In genomic region chr6:154731296-154732218, GRCh38 we compare ENCODE assay signal across 10 cellular contexts. TPM values are rescaled to one million over a fixed set of nuclear protein-coding genes. Genes with fewer than 3 reads are reported as not detected.
DNase-seq lines count a peak whose midpoint lies in the region; ATAC-seq and TF ChIP-seq lines count a peak whose summit lies in the region.
"Had no signal": no experiment of that assay in that cellular context is flagged by ENCODE, and none has a peak within 500 bp of the region (broad histone marks: within the 10 kb centered on the region; RNA-seq: fewer than 3 reads in every experiment).

No MANE protein-coding gene starts in this region.

- H3K4me1 ChIP-seq in esophagus muscularis mucosa = peaks cover 31 to 36% (median 34%) of the 10 kb centered on the region in 4 donors

- no peak for TF ChIP-seq EP300 in esophagus muscularis mucosa (IDR thresholded peaks at IDR 0.05)

- peaks cover 4% of the 10 kb centered on the region for H3K36me3 Mint-ChIP-seq in activated naive CD4-positive, alpha-beta T cell treated with anti-CD3 and anti-CD28 coated beads for 36 hours (ENCODE audit: low read depth)
- H3K36me3 Mint-ChIP-seq in T-helper 17 cell (ENCODE audit: low read depth) = no peaks in the 10 kb centered on the region
- H3K36me3 Mint-ChIP-seq in stimulated activated naive B cell treated with anti-CD40 and anti-IgM and Interleukin-4, amounts not matched to agents 10 μg/mL and 1 μg/mL and 100 μg/mL, for 72 hours = peaks cover 8 to 10% of the 10 kb centered on the region in 2 donors

- peaks cover 28% of the 10 kb centered on the region for H3K4me1 Mint-ChIP-seq in activated naive CD4-positive, alpha-beta T cell treated with anti-CD3 and anti-CD28 coated beads for 36 hours (ENCODE audit: low read depth)
- H3K4me1 Mint-ChIP-seq in T-helper 17 cell = peaks cover 16% of the 10 kb centered on the region
- peaks cover 17 to 32% of the 10 kb centered on the region in 2 donors for H3K4me1 Mint-ChIP-seq in stimulated activated naive B cell treated with anti-CD40 and anti-IgM and Interleukin-4, amounts not matched to agents 10 μg/mL and 1 μg/mL and 100 μg/mL, for 72 hours

- peak overlapping the region; percentile 34 to 99 (median 97) for H3K27ac ChIP-seq in esophagus muscularis mucosa (replicated peaks in 1 of 4)

- peak overlapping the region in 1 of 4 donors; percentile 97 for H3K4me3 ChIP-seq in esophagus muscularis mucosa

- intact Hi-C loops in activated naive CD4-positive, alpha-beta T cell treated with anti-CD3 and anti-CD28 coated beads for 36 hours (cut with micrococcal nuclease) = loop anchor here (2.0 to 5.0 kb wide), 5 partner anchors 47 to 687 kb away; no protein-coding TSS in a partner anchor
- intact Hi-C loops in esophagus muscularis mucosa (cut with DNase I) = loop anchor here (2.0 to 5.0 kb wide), 2 partner anchors 54 to 73 kb away; no protein-coding TSS in a partner anchor

- H3K9me3 ChIP-seq in T-helper 17 cell (ENCODE audit: control insufficient read depth, low read length, poor library complexity, severe bottlenecking) (no peaks in the 10 kb centered on the region), esophagus muscularis mucosa (no peaks in the 10 kb centered on the region)
- H3K9me3 ChIP-seq: tibial nerve had no signal

- H3K36me3 ChIP-seq in esophagus muscularis mucosa = no peaks in the 10 kb centered on the region
- H3K36me3 ChIP-seq: tibial nerve had no signal

- no peaks in the 10 kb centered on the region for H3K9me3 Mint-ChIP-seq in activated naive CD4-positive, alpha-beta T cell treated with anti-CD3 and anti-CD28 coated beads for 36 hours
- no peaks in the 10 kb centered on the region for H3K9me3 Mint-ChIP-seq in stimulated activated naive B cell treated with anti-CD40 and anti-IgM and Interleukin-4, amounts not matched to agents 10 μg/mL and 1 μg/mL and 100 μg/mL, for 72 hours

- peak overlapping the region; percentile 46 for H3K4me3 Mint-ChIP-seq in activated naive CD4-positive, alpha-beta T cell treated with anti-CD3 and anti-CD28 coated beads for 36 hours
- H3K4me3 Mint-ChIP-seq in T-helper 17 cell = peak overlapping the region; percentile 68
- H3K4me3 Mint-ChIP-seq in stimulated activated naive B cell treated with anti-CD40 and anti-IgM and Interleukin-4, amounts not matched to agents 10 μg/mL and 1 μg/mL and 100 μg/mL, for 72 hours = peak overlapping the region; percentile 22 to 67

- H3K27ac Mint-ChIP-seq in activated naive CD4-positive, alpha-beta T cell treated with anti-CD3 and anti-CD28 coated beads for 36 hours = peak overlapping the region; percentile 4
- peak overlapping the region; percentile 94 for H3K27ac Mint-ChIP-seq in T-helper 17 cell
- no peak overlapping the region for H3K27ac Mint-ChIP-seq in stimulated activated naive B cell treated with anti-CD40 and anti-IgM and Interleukin-4, amounts not matched to agents 10 μg/mL and 1 μg/mL and 100 μg/mL, for 72 hours

- no peak for DNase-seq in activated naive CD4-positive, alpha-beta T cell treated with anti-CD3 and anti-CD28 coated beads for 36 hours
- no peak for DNase-seq in activated naive CD4-positive, alpha-beta T cell (lab: John Stamatoyannopoulos, UW)
- no peak for DNase-seq in T-helper 17 cell
- no peak for DNase-seq in esophagus muscularis mucosa (ENCODE audit: extremely low spot score)
- DNase-seq in stimulated activated naive B cell treated with anti-CD40 and anti-IgM and Interleukin-4, amounts not matched to agents 10 μg/mL and 1 μg/mL and 100 μg/mL, for 72 hours = no peak
- DNase-seq in dedifferentiated amniotic fluid mesenchymal stem cell (ENCODE audit: extremely low spot score) = no peak
- DNase-seq: COR-L47 had no signal

- no peak for TF ChIP-seq CTCF in esophagus muscularis mucosa (IDR thresholded peaks at IDR 0.05)

- no peak for ATAC-seq in T-helper 17 cell
- no peak for ATAC-seq in stimulated activated naive B cell treated with anti-CD40 and anti-IgM and Interleukin-4, amounts not matched to agents 10 μg/mL and 1 μg/mL and 100 μg/mL, for 72 hours (replicated peaks)
- ATAC-seq in GM21528 (IDR thresholded peaks at IDR 0.05; ENCODE audit: low FRiP score, unreplicated experiment) = no peak
- no peak for ATAC-seq in HG02852 (IDR thresholded peaks at IDR 0.05; ENCODE audit: unreplicated experiment)

- WGBS in esophagus muscularis mucosa = 95% methylated on average over 24 of the region's 24 CpGs

- H3K27me3 ChIP-seq in esophagus muscularis mucosa = no peaks in the 10 kb centered on the region
- H3K27me3 ChIP-seq: tibial nerve had no signal

- CTCF ChIA-PET in activated naive CD4-positive, alpha-beta T cell treated with anti-CD3 and anti-CD28 coated beads for 36 hours (lab: Charles Lee) = interaction anchor here (0.6 to 2.4 kb wide), 4 partner anchors 16 to 1181 kb away, joined by 3 to 9 read pairs (median 4); no protein-coding TSS in a partner anchor

- TF ChIP-seq POLR2A in esophagus muscularis mucosa (IDR thresholded peaks at IDR 0.05; ENCODE audit: low read depth) = no peak

- no peaks in the 10 kb centered on the region for H3K27me3 Mint-ChIP-seq in activated naive CD4-positive, alpha-beta T cell treated with anti-CD3 and anti-CD28 coated beads for 36 hours (ENCODE audit: low read depth)
- no peaks in the 10 kb centered on the region for H3K27me3 Mint-ChIP-seq in T-helper 17 cell
- no peaks in the 10 kb centered on the region for H3K27me3 Mint-ChIP-seq in stimulated activated naive B cell treated with anti-CD40 and anti-IgM and Interleukin-4, amounts not matched to agents 10 μg/mL and 1 μg/mL and 100 μg/mL, for 72 hours

RNA-seq across cellular contexts. Expression of gene SCAF8, which starts 1.7 kb away (rescaled TPM):
- 10 to 100 TPM; 27.2 to 28.0 TPM for total RNA-seq in activated naive CD4-positive, alpha-beta T cell treated with anti-CD3 and anti-CD28 coated beads for 36 hours
- total RNA-seq in T-helper 17 cell (10 to 100 TPM; 55.0 to 62.1 TPM), esophagus muscularis mucosa (10 to 100 TPM; 35.7 to 42.0 (median 38.8) TPM)
